Comparison of ENCODE assay signal across 1 cellular context in genomic region chr22:45969414-45969799, GRCh38.
TF ChIP-seq lines count a peak whose summit lies in the region.

No MANE protein-coding gene starts in this region.

TF ChIP-seq in IMR-90, 13 proteins besides CTCF, POLR2A, EP300 and RAD21 (continued from another document):
- no peak for TF ChIP-seq ELK1 (IDR thresholded peaks at IDR 0.05; ENCODE audit: borderline replicate concordance, low read depth, low read length)
